In the genomic region with DNA sequence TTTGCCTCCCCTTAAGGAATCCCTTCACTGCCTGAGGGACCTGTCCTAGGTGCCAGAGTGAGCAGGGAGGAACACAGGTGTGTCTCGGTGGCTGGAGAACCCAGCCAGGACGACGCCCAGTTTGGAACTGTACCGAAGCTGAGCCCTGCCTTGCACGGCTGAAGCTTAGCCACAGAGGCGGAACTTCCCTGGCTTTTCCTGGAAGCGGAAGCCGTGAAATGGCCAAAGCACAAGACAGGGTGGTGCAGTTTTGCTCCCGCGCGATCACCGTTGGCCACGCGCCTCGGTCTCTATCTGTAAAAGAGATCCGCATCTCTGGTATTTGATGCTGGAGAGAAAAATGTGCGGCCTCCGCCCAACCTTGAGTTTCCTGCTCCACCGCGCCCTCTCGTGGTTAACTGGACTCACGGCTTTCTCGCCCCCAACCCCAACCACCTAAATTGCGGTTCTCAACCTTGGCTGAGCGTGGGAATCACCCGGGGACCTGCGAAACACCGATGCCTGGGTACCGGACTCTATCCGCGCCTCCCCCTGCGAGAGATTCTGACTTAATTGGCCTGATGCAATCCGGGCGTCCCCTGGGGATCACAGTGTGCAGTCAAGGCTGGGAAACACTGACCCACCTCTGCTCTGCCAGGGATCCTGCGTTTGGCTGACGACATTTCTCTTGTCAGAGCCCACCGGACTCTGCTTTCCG, we compare ENCODE assay signal across 7 cellular contexts.
DNase-seq lines count a peak whose midpoint lies in the region; ATAC-seq and TF ChIP-seq lines count a peak whose summit lies in the region.

No MANE protein-coding gene starts in this region.

- CTCF ChIA-PET in activated CD8-positive, alpha-beta memory T cell treated with anti-CD3 and anti-CD28 coated beads, Interleukin-2, amount 10 ng/mL, durations not matched to agents 7 days and 5 days (lab: Charles Lee), result interaction anchor here (0.7 to 2.5 kb wide), 8 partner anchors 10 to 189 kb away, joined by 3 to 23 read pairs (median 3); a partner anchor contains a TSS

- H3K9me3 Mint-ChIP-seq in activated CD8-positive, alpha-beta memory T cell treated with anti-CD3 and anti-CD28 coated beads, Interleukin-2, amount 10 ng/mL, durations not matched to agents 7 days and 5 days (ENCODE audit: low read depth), result no peaks in the 10 kb centered on the region
- no peaks in the 10 kb centered on the region for H3K9me3 Mint-ChIP-seq in endothelial cell (ENCODE audit: unreplicated experiment)

- TF ChIP-seq POLR2A in GM18505 (IDR thresholded peaks at IDR 0.05; ENCODE audit: borderline replicate concordance, extremely low read depth, insufficient read depth, insufficient read length), result no peak

- peak overlapping the region; percentile 57 for H3K4me3 Mint-ChIP-seq in activated CD8-positive, alpha-beta memory T cell treated with anti-CD3 and anti-CD28 coated beads, Interleukin-2, amount 10 ng/mL, durations not matched to agents 7 days and 5 days
- H3K4me3 Mint-ChIP-seq in endothelial cell (ENCODE audit: unreplicated experiment), result peak overlapping the region; percentile 51

- H3K27ac Mint-ChIP-seq in activated CD8-positive, alpha-beta memory T cell treated with anti-CD3 and anti-CD28 coated beads, Interleukin-2, amount 10 ng/mL, durations not matched to agents 7 days and 5 days, result peak overlapping the region; percentile 47
- H3K27ac Mint-ChIP-seq in endothelial cell (ENCODE audit: unreplicated experiment), result no peak overlapping the region

- peak; percentile 24 to 31 for DNase-seq in NOMO-1 (lab: John Stamatoyannopoulos, UW; ENCODE audit: unreplicated experiment in 2 of 2)
- peak; percentile 87 for DNase-seq in activated CD8-positive, alpha-beta memory T cell treated with anti-CD3 and anti-CD28 coated beads, Interleukin-2, amount 10 ng/mL, durations not matched to agents 7 days and 5 days
- peak; percentile 84 for DNase-seq in endothelial cell (ENCODE audit: low spot score)
- DNase-seq in mesenteric fat pad (ENCODE audit: low spot score), result peak; percentile 92
- DNase-seq in stimulated activated CD8-positive, alpha-beta memory T cell treated with anti-CD3 and anti-CD28 coated beads, Interleukin-12 subunit alpha, Interleukin-12 subunit beta, amount 100 ng/mL, for 4 hours (ENCODE audit: low read depth), result peak; percentile 61

- ATAC-seq in GM18505 (IDR thresholded peaks at IDR 0.05; ENCODE audit: unreplicated experiment) (peak; percentile 73), HG03520 (IDR thresholded peaks at IDR 0.05; ENCODE audit: unreplicated experiment) (peak; percentile 58)
- peak; percentile 87 for ATAC-seq in activated CD8-positive, alpha-beta memory T cell treated with anti-CD3 and anti-CD28 coated beads, Interleukin-2, amount 10 ng/mL, durations not matched to agents 7 days and 5 days

- H3K4me1 Mint-ChIP-seq in activated CD8-positive, alpha-beta memory T cell treated with anti-CD3 and anti-CD28 coated beads, Interleukin-2, amount 10 ng/mL, durations not matched to agents 7 days and 5 days, result peaks cover 20% of the 10 kb centered on the region
- H3K4me1 Mint-ChIP-seq in endothelial cell (ENCODE audit: unreplicated experiment), result peaks cover 7% of the 10 kb centered on the region

- H3K27me3 Mint-ChIP-seq in activated CD8-positive, alpha-beta memory T cell treated with anti-CD3 and anti-CD28 coated beads, Interleukin-2, amount 10 ng/mL, durations not matched to agents 7 days and 5 days, result peaks cover 45% of the 10 kb centered on the region
- H3K27me3 Mint-ChIP-seq in endothelial cell (ENCODE audit: unreplicated experiment), result no peaks in the 10 kb centered on the region

- no peaks in the 10 kb centered on the region for H3K36me3 Mint-ChIP-seq in activated CD8-positive, alpha-beta memory T cell treated with anti-CD3 and anti-CD28 coated beads, Interleukin-2, amount 10 ng/mL, durations not matched to agents 7 days and 5 days
- no peaks in the 10 kb centered on the region for H3K36me3 Mint-ChIP-seq in endothelial cell (ENCODE audit: low read depth, unreplicated experiment)

- TF ChIP-seq CTCF in endothelial cell (IDR thresholded peaks at IDR 0.05; ENCODE audit: unreplicated experiment), result peak; percentile 88

Comparison
In these comparisons a context has a peak if more than half of its experiments do, and no peak if none do; other contexts are left out.
1. Peak in every context shown above with its lines: DNase-seq and ATAC-seq.
2. DNase-seq: peak in every context shown above with its lines; median percentile 92 in mesenteric fat pad; 87 in activated CD8-positive, alpha-beta memory T cell treated with anti-CD3 and anti-CD28 coated beads, Interleukin-2, amount 10 ng/mL, durations not matched to agents 7 days and 5 days; 84 in endothelial cell; 61 in stimulated activated CD8-positive, alpha-beta memory T cell treated with anti-CD3 and anti-CD28 coated beads, Interleukin-12 subunit alpha, Interleukin-12 subunit beta, amount 100 ng/mL, for 4 hours; 28 in NOMO-1.